ENCODE assay signal across 14 cellular contexts in the genomic region with DNA sequence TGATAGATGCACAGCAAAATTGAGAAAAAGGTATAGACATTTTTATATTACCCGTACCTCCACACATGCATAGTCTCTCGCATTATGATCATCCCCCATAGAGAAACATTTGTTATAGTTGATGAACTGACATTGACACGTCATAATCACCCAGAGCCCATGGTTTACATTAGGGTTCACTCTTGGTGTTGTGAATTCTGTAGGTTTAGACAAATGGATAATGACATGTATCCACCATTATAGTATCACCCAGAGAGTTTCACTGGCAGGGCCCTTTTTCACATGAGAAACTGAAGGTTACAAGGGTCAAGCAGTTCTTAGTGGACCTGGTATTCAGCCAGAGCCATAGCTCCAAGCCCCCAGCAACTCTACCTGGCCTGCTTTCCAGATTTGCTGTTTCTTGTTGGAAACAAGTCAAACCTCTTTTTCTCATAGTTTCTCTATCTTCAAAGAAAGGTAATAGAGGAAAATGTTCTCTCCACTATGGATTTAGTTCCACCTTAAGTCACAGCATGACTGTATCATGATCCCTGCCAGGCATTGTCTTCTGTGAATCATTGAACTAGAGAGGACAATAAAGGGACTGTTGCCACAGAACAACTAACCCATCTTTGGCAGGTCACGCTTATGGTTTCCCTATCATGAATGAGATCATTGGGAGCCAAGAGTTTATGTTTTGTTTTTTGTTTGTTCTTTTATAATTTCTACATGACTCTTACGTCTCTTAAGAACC.
DNase-seq lines count a peak whose midpoint lies in the region; ATAC-seq, FAIRE-seq and TF ChIP-seq lines count a peak whose summit lies in the region.
"Had no signal": no experiment of that assay in that cellular context is flagged by ENCODE, and none has a peak within 500 bp of the region (broad histone marks: within the 10 kb centered on the region; RNA-seq: fewer than 3 reads in every experiment).

No MANE protein-coding gene starts in this region.

- H3K4me3 Mint-ChIP-seq in type B pancreatic cell: no peak overlapping the region
- H3K4me3 Mint-ChIP-seq: dendritic cell treated with granulocyte-macrophage colony-stimulating factor and Interleukin-4, amounts not matched to agents 40 ng/mL and 50 ng/mL, for 4 days; stimulated activated effector memory CD8-positive, alpha-beta T cell treated with anti-CD3 and anti-CD28 coated beads, Interleukin-12 subunit alpha, Interleukin-12 subunit beta, amount 100 ng/mL, for 72 hours had no signal

- peaks cover 19% of the 10 kb centered on the region for H3K4me1 Mint-ChIP-seq in type B pancreatic cell (ENCODE audit: unreplicated experiment)
- H3K4me1 Mint-ChIP-seq: stimulated activated effector memory CD8-positive, alpha-beta T cell treated with anti-CD3 and anti-CD28 coated beads, Interleukin-12 subunit alpha, Interleukin-12 subunit beta, amount 100 ng/mL, for 72 hours had no signal

- peaks cover 8% of the 10 kb centered on the region for H3K36me3 Mint-ChIP-seq in type B pancreatic cell
- H3K36me3 Mint-ChIP-seq: stimulated activated effector memory CD8-positive, alpha-beta T cell treated with anti-CD3 and anti-CD28 coated beads, Interleukin-12 subunit alpha, Interleukin-12 subunit beta, amount 100 ng/mL, for 72 hours had no signal

- H3K9me3 ChIP-seq in HepG2 (ENCODE audit: low read length) (no peaks in the 10 kb centered on the region), right lobe of liver (no peaks in the 10 kb centered on the region)

- TF ChIP-seq RAD21 in HepG2 (CRISPR knock-in tag; IDR thresholded peaks at IDR 0.05): no peak

- POLR2A ChIA-PET in HepG2 (lab: Yijun Ruan, JAX): no interaction called here

- intact Hi-C loops in HepG2 (cut with micrococcal nuclease; ENCODE audit: unreplicated experiment): no loop called here
- intact Hi-C loops in right lobe of liver (cut with DNase I): no loop called here

- DNase-seq in HepG2 (ENCODE audit: low spot score) (no peak), right lobe of liver (no peak), bronchial epithelial cell (ENCODE audit: low read depth) (peak; percentile 74), iris pigment epithelial cell (ENCODE audit: low read depth) (peak; percentile 26), type B pancreatic cell (ENCODE audit: extremely low spot score, unreplicated experiment) (no peak), NCI-H1436 (lab: John Stamatoyannopoulos, UW) (no peak), GF-D8 (lab: John Stamatoyannopoulos, UW) (no peak), KBM-7 (no peak)
- DNase-seq: activated T-cell treated with anti-CD3 and anti-CD28 coated beads, Interleukin-2, amount 50 U/mL, for 1 hour; Karpas-422; left cardiac atrium; NCI-H748 treated with DMSO at 0.1 percent for 48 hours had no signal

- H3K36me3 ChIP-seq in HepG2 (replicated peaks in 1 of 2; ENCODE audit: control insufficient read depth in 1 of 2, insufficient read depth in 2 of 2, low read length in 2 of 2): no peaks in the 10 kb centered on the region
- no peaks in the 10 kb centered on the region for H3K36me3 ChIP-seq in right lobe of liver
- H3K36me3 ChIP-seq in bronchial epithelial cell (ENCODE audit: control insufficient read depth, insufficient read depth, low read length): no peaks in the 10 kb centered on the region

- H3K79me2 ChIP-seq in HepG2 (ENCODE audit: insufficient read depth, low read length): no peaks in the 10 kb centered on the region

- no peak overlapping the region for H3K27ac Mint-ChIP-seq in type B pancreatic cell
- H3K27ac Mint-ChIP-seq: dendritic cell treated with granulocyte-macrophage colony-stimulating factor and Interleukin-4, amounts not matched to agents 40 ng/mL and 50 ng/mL, for 4 days; stimulated activated effector memory CD8-positive, alpha-beta T cell treated with anti-CD3 and anti-CD28 coated beads, Interleukin-12 subunit alpha, Interleukin-12 subunit beta, amount 100 ng/mL, for 72 hours had no signal

- H3K9me3 Mint-ChIP-seq in type B pancreatic cell: no peaks in the 10 kb centered on the region
- H3K9me3 Mint-ChIP-seq: dendritic cell treated with granulocyte-macrophage colony-stimulating factor and Interleukin-4, amounts not matched to agents 40 ng/mL and 50 ng/mL, for 4 days had no signal

- FAIRE-seq in HepG2 (lab: Jason Lieb, UNC): no peak
- no peak for FAIRE-seq in bronchial epithelial cell (lab: Jason Lieb, UNC)

- 6% methylated on average over 5 of the region's 5 CpGs for WGBS in HepG2 (ENCODE audit: low lambda C conversion rate)
- WGBS in right lobe of liver (ENCODE audit: insufficient coverage, low coverage, low lambda C conversion rate, missing lambda C conversion rate): 65% methylated on average over 5 of the region's 5 CpGs

- H4K20me1 ChIP-seq in HepG2 (ENCODE audit: insufficient read depth, low read length): no peaks in the 10 kb centered on the region

- H3K9ac ChIP-seq in HepG2 (ENCODE audit: insufficient read depth, low read depth, low read length): no peak overlapping the region

- no peaks in the 10 kb centered on the region for H3K27me3 ChIP-seq in HepG2 (ENCODE audit: control insufficient read depth in 1 of 2, insufficient read depth in 2 of 2, low read length in 2 of 2)
- H3K27me3 ChIP-seq in right lobe of liver: no peaks in the 10 kb centered on the region
- H3K27me3 ChIP-seq in bronchial epithelial cell (ENCODE audit: control insufficient read depth, insufficient read depth, low read length): no peaks in the 10 kb centered on the region

- in situ Hi-C loops in HepG2 (cut with HindIII; ENCODE audit: extremely low pct_ligation_motif_present, low pct_unique_long_range_greater_than_20kb) (no loop called here), KBM-7 (cut with MboI; ENCODE audit: low pct_unique_long_range_greater_than_20kb, low sequenced_read_pairs) (no loop called here)

- ATAC-seq in HepG2: no peak
- ATAC-seq in right lobe of liver: no peak
- ATAC-seq: stimulated activated effector memory CD8-positive, alpha-beta T cell treated with anti-CD3 and anti-CD28 coated beads, Interleukin-12 subunit alpha, Interleukin-12 subunit beta, amount 100 ng/mL, for 72 hours had no signal

- TF ChIP-seq EP300 in HepG2 (IDR thresholded peaks at IDR 0.05; ENCODE audit: low read depth in 2 of 2, low read length in 2 of 2) (no peak), HepG2 (CRISPR knock-in tag; IDR thresholded peaks at IDR 0.05; ENCODE audit: borderline replicate concordance) (no peak)

- BruUV-seq in HepG2 (replicated peaks; lab: Mats Ljungman, UMichigan): no TSS peak

- TF ChIP-seq POLR2A in HepG2 (IDR thresholded peaks at IDR 0.05; ENCODE audit: insufficient read depth in 1 of 2, low read depth in 2 of 2, low read length in 2 of 2) (no peak), right lobe of liver (IDR thresholded peaks at IDR 0.05) (no peak)

- TF ChIP-seq CTCF in HepG2 (CRISPR knock-in tag; IDR thresholded peaks at IDR 0.05) (no peak), right lobe of liver (IDR thresholded peaks at IDR 0.05) (no peak), bronchial epithelial cell (IDR thresholded peaks at IDR 0.05; ENCODE audit: insufficient read depth, low read length, severe bottlenecking) (no peak), type B pancreatic cell (conservative IDR thresholded peaks at IDR 0.05) (no peak)

- no peak overlapping the region for H3K4me2 ChIP-seq in HepG2 (ENCODE audit: low read depth, low read length)

- peaks cover 6% of the 10 kb centered on the region for H3K27me3 Mint-ChIP-seq in type B pancreatic cell
- H3K27me3 Mint-ChIP-seq: dendritic cell treated with granulocyte-macrophage colony-stimulating factor and Interleukin-4, amounts not matched to agents 40 ng/mL and 50 ng/mL, for 4 days had no signal

- no peak overlapping the region for H2AFZ ChIP-seq in HepG2 (ENCODE audit: low read length)

- H3K4me3 ChIP-seq in HepG2 (replicated peaks in 1 of 3; ENCODE audit: insufficient read depth in 1 of 3, low read depth in 2 of 3, low read length in 3 of 3): no peak overlapping the region
- H3K4me3 ChIP-seq in right lobe of liver: no peak overlapping the region
- no peak overlapping the region for H3K4me3 ChIP-seq in bronchial epithelial cell (ENCODE audit: low read depth, low read length)

- H3K4me1 ChIP-seq in HepG2 (ENCODE audit: insufficient read depth, low read length): no peaks in the 10 kb centered on the region
- H3K4me1 ChIP-seq in right lobe of liver: no peaks in the 10 kb centered on the region

- CTCF ChIA-PET in HepG2 (lab: Yijun Ruan, JAX; ENCODE audit: low intra/inter-chr PET ratio, low total read pairs): no interaction called here

- no peak overlapping the region for H3K27ac ChIP-seq in HepG2 (ENCODE audit: extremely low read length, insufficient read depth, low read length)
- H3K27ac ChIP-seq in right lobe of liver: no peak overlapping the region

TF ChIP-seq in HepG2, 621 proteins besides CTCF, POLR2A, EP300 and RAD21:
- no peak for TF ChIP-seq ZNF30 (CRISPR knock-in tag; IDR thresholded peaks at IDR 0.05)
- peak; percentile 56 for TF ChIP-seq CREB1 (IDR thresholded peaks at IDR 0.05)
- TF ChIP-seq CREB1 (CRISPR knock-in tag; IDR thresholded peaks at IDR 0.05): no peak

Comparison
In these comparisons a context has a peak if more than half of its experiments do, and no peak if none do; other contexts are left out.
1. DNase-seq: peak in bronchial epithelial cell (single experiment) and iris pigment epithelial cell (single experiment); none in HepG2 (single experiment), right lobe of liver (0 of 3), type B pancreatic cell (single experiment), NCI-H1436 (single experiment), GF-D8 (single experiment) and KBM-7 (single experiment).